ENCODE assay signal across 8 cellular contexts in genomic region chr2:152594022-152594712, GRCh38.
DNase-seq lines count a peak whose midpoint lies in the region; ATAC-seq and TF ChIP-seq lines count a peak whose summit lies in the region.

No MANE protein-coding gene starts in this region.

- H3K27ac Mint-ChIP-seq in effector memory CD8-positive, alpha-beta T cell: no peak overlapping the region
- no peak overlapping the region for H3K27ac Mint-ChIP-seq in stimulated activated effector memory CD8-positive, alpha-beta T cell treated with anti-CD3 and anti-CD28 coated beads, Interleukin-12 subunit alpha, Interleukin-12 subunit beta, amount 100 ng/mL, for 72 hours

- DNase-seq in GM10248 (ENCODE audit: extremely low spot score): peak; percentile 27
- peak; percentile 26 for DNase-seq in LNCaP clone FGC (ENCODE audit: low read depth)
- no peak for DNase-seq in effector memory CD8-positive, alpha-beta T cell
- DNase-seq in stimulated activated effector memory CD8-positive, alpha-beta T cell treated with anti-CD3 and anti-CD28 coated beads, Interleukin-12 subunit alpha, Interleukin-12 subunit beta, amount 100 ng/mL, for 72 hours (ENCODE audit: low spot score in 2 of 2): no peak
- DNase-seq in occipital lobe (lab: John Stamatoyannopoulos, UW): no peak
- DNase-seq in activated effector memory CD4-positive, alpha-beta T cell treated with Interleukin-2 at 50 U/mL for 16 hours: no peak
- no peak for DNase-seq in activated CD4-positive, CD25-positive, alpha-beta regulatory T cell treated with anti-CD3 and anti-CD28 coated beads, Interleukin-2, amount 50 U/mL, for 72 hours

- H3K36me3 Mint-ChIP-seq in effector memory CD8-positive, alpha-beta T cell (ENCODE audit: insufficient read depth): no peaks in the 10 kb centered on the region
- no peaks in the 10 kb centered on the region for H3K36me3 Mint-ChIP-seq in stimulated activated effector memory CD8-positive, alpha-beta T cell treated with anti-CD3 and anti-CD28 coated beads, Interleukin-12 subunit alpha, Interleukin-12 subunit beta, amount 100 ng/mL, for 72 hours

- no peaks in the 10 kb centered on the region for H3K9me3 Mint-ChIP-seq in effector memory CD8-positive, alpha-beta T cell
- H3K9me3 Mint-ChIP-seq in stimulated activated effector memory CD8-positive, alpha-beta T cell treated with anti-CD3 and anti-CD28 coated beads, Interleukin-12 subunit alpha, Interleukin-12 subunit beta, amount 100 ng/mL, for 72 hours: no peaks in the 10 kb centered on the region

- TF ChIP-seq CTCF in GM10248 (IDR thresholded peaks at IDR 0.05; ENCODE audit: control extremely low read depth, extremely low read depth, low read depth, missing control alignments): no peak
- TF ChIP-seq CTCF in LNCaP clone FGC (IDR thresholded peaks at IDR 0.05; ENCODE audit: control insufficient read depth, extremely low read depth, insufficient read depth): no peak

- POLR2A ChIA-PET in GM10248 (lab: Yijun Ruan, JAX): no interaction called here

- no peaks in the 10 kb centered on the region for H3K27me3 Mint-ChIP-seq in effector memory CD8-positive, alpha-beta T cell

- CTCF ChIA-PET in GM10248 (lab: Yijun Ruan, JAX): interaction anchor here (0.7 to 1.1 kb wide), 3 partner anchors 41 to 405 kb away, joined by 3 to 5 read pairs (median 3); no protein-coding TSS in a partner anchor

- ATAC-seq in GM21515 (IDR thresholded peaks at IDR 0.05; ENCODE audit: unreplicated experiment): peak; percentile 90
- ATAC-seq in effector memory CD8-positive, alpha-beta T cell (replicated peaks): peak; percentile 53
- ATAC-seq in stimulated activated effector memory CD8-positive, alpha-beta T cell treated with anti-CD3 and anti-CD28 coated beads, Interleukin-12 subunit alpha, Interleukin-12 subunit beta, amount 100 ng/mL, for 72 hours: peak; percentile 81

- H3K4me1 Mint-ChIP-seq in effector memory CD8-positive, alpha-beta T cell (ENCODE audit: low read depth in 2 of 2): no peaks in the 10 kb centered on the region
- H3K4me1 Mint-ChIP-seq in stimulated activated effector memory CD8-positive, alpha-beta T cell treated with anti-CD3 and anti-CD28 coated beads, Interleukin-12 subunit alpha, Interleukin-12 subunit beta, amount 100 ng/mL, for 72 hours: no peaks in the 10 kb centered on the region

- no peak overlapping the region for H3K4me3 Mint-ChIP-seq in effector memory CD8-positive, alpha-beta T cell
- H3K4me3 Mint-ChIP-seq in stimulated activated effector memory CD8-positive, alpha-beta T cell treated with anti-CD3 and anti-CD28 coated beads, Interleukin-12 subunit alpha, Interleukin-12 subunit beta, amount 100 ng/mL, for 72 hours: no peak overlapping the region

- no peak overlapping the region for H3K4me3 ChIP-seq in LNCaP clone FGC (ENCODE audit: low read depth, low read length)

Comparison
In these comparisons a context has a peak if more than half of its experiments do, and no peak if none do; other contexts are left out.
1. DNase-seq: peak in GM10248 (single experiment) and LNCaP clone FGC (single experiment); none in effector memory CD8-positive, alpha-beta T cell (0 of 3), stimulated activated effector memory CD8-positive, alpha-beta T cell treated with anti-CD3 and anti-CD28 coated beads, Interleukin-12 subunit alpha, Interleukin-12 subunit beta, amount 100 ng/mL, for 72 hours (0 of 2), occipital lobe (single experiment), activated effector memory CD4-positive, alpha-beta T cell treated with Interleukin-2 at 50 U/mL for 16 hours (single experiment) and activated CD4-positive, CD25-positive, alpha-beta regulatory T cell treated with anti-CD3 and anti-CD28 coated beads, Interleukin-2, amount 50 U/mL, for 72 hours (single experiment).
2. Peak in every context shown above with its lines, with median percentiles within 50 percentile points of each other: ATAC-seq.